ENCODE assay signal across 26 cellular contexts in the genomic region with DNA sequence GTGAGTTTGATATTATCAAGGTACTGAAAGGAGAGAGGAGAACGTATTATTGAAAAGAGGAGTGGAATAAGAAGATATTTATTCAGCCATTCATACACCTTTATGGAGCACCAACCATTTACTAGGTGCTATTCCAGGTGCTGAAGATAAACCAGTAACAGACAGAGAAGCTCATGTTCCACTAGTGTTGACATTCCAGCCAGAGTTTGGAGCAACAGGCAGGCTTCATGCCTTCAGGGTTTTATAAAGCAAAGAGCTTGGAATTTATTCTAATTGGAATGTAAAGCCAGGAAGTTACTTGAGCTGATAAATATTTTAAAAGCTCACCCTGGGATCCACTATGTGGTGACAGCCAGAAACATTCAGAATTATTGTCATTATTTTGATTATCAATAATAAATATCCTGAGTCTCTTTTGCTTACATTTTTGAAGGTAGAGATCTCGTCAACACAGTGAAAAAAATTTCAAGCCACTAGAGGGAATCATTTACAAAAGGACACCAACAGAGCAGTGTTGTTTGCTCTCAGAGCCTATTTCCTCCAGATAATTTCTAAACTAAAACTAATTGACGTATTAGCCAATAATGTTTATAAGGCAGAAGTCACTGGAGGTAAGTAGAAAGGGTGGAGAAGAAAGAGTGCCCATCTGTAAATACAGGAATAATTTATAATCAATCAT.
A peak's percentile ranks its signal among the peaks of the same experiment; 100 is the strongest.
DNase-seq lines count a peak whose midpoint lies in the region; ATAC-seq, FAIRE-seq and TF ChIP-seq lines count a peak whose summit lies in the region.
"Had no signal": no experiment of that assay in that cellular context is flagged by ENCODE, and none has a peak within 500 bp of the region (broad histone marks: within the 10 kb centered on the region; RNA-seq: fewer than 3 reads in every experiment).

No MANE protein-coding gene starts in this region.

- FAIRE-seq in D721Med (lab: Jason Lieb, UNC), result no peak
- FAIRE-seq: colon, G401.6 had no signal

- H4K20me1 ChIP-seq in hepatocyte (ENCODE audit: insufficient read depth, poor library complexity, severe bottlenecking), result no peaks in the 10 kb centered on the region
- H4K20me1 ChIP-seq: BLaER1 had no signal

- ATAC-seq in RWPE2 (ENCODE audit: low read depth), result no peak
- no peak for ATAC-seq in HG03457 (IDR thresholded peaks at IDR 0.05; ENCODE audit: unreplicated experiment)
- ATAC-seq: activated naive CD4-positive, alpha-beta T cell treated with anti-CD3 and anti-CD28 coated beads, Interleukin-2, amount 50 U/mL, for 72 hours; sciatic nerve had no signal

- H3K4me1 Mint-ChIP-seq in HFFc6 (ENCODE audit: low read depth), result no peaks in the 10 kb centered on the region
- H3K4me1 Mint-ChIP-seq: activated CD4-positive, alpha-beta T cell treated with anti-CD3 and anti-CD28 coated beads, Interleukin-2, amount 10 ng/mL, durations not matched to agents 7 days and 5 days; IgD-negative memory B cell; naive B cell had no signal

- H3K27ac Mint-ChIP-seq in HFFc6, result no peak overlapping the region
- H3K27ac Mint-ChIP-seq: activated CD4-positive, alpha-beta T cell treated with anti-CD3 and anti-CD28 coated beads, Interleukin-2, amount 10 ng/mL, durations not matched to agents 7 days and 5 days; activated naive CD4-positive, alpha-beta T cell treated with anti-CD3 and anti-CD28 coated beads, Interleukin-2, amount 50 U/mL, for 72 hours; IgD-negative memory B cell; progenitor cell of endocrine pancreas had no signal

- H3K4me1 ChIP-seq in RWPE2 (ENCODE audit: insufficient read depth, poor library complexity, severe bottlenecking), result no peaks in the 10 kb centered on the region
- no peaks in the 10 kb centered on the region for H3K4me1 ChIP-seq in hepatocyte (ENCODE audit: insufficient read depth)
- H3K4me1 ChIP-seq: BLaER1, Peyer's patch, SJSA1, stomach, thyroid gland had no signal

- no peak overlapping the region for H2AFZ ChIP-seq in hepatocyte

- peaks cover 25% of the 10 kb centered on the region for H3K9me3 Mint-ChIP-seq in HFFc6
- H3K9me3 Mint-ChIP-seq: activated CD4-positive, alpha-beta T cell treated with anti-CD3 and anti-CD28 coated beads, Interleukin-2, amount 10 ng/mL, durations not matched to agents 7 days and 5 days had no signal

- H3K9me3 ChIP-seq in RWPE2 (ENCODE audit: severe bottlenecking), result no peaks in the 10 kb centered on the region
- H3K9me3 ChIP-seq in hepatocyte (ENCODE audit: low read depth), result no peaks in the 10 kb centered on the region
- H3K9me3 ChIP-seq: BLaER1, Peyer's patch, SJSA1, thyroid gland had no signal

- TF ChIP-seq CTCF in 22Rv1 (IDR thresholded peaks at IDR 0.05) (peak; percentile 59), D721Med (IDR thresholded peaks at IDR 0.05; ENCODE audit: insufficient read depth, missing control alignments) (peak; percentile 6), RWPE2 (IDR thresholded peaks at IDR 0.05; ENCODE audit: poor library complexity, severe bottlenecking) (peak; percentile 8), hepatocyte (IDR thresholded peaks at IDR 0.05; ENCODE audit: poor library complexity) (peak; percentile 30), HFFc6 (IDR thresholded peaks at IDR 0.05) (no peak)

- H3K4me3 ChIP-seq in RWPE2 (ENCODE audit: severe bottlenecking) (no peak overlapping the region), hepatocyte (no peak overlapping the region)
- H3K4me3 ChIP-seq: BLaER1, Peyer's patch, SJSA1, stomach, thyroid gland had no signal

- H3K27me3 ChIP-seq in RWPE2 (ENCODE audit: insufficient read depth, poor library complexity, severe bottlenecking) (no peaks in the 10 kb centered on the region), hepatocyte (no peaks in the 10 kb centered on the region)
- H3K27me3 ChIP-seq: BLaER1, Peyer's patch, SJSA1, stomach, thyroid gland had no signal

- H3K79me2 ChIP-seq in hepatocyte, result no peaks in the 10 kb centered on the region

- peak overlapping the region; percentile 70 for H3K27ac ChIP-seq in 22Rv1
- no peak overlapping the region for H3K27ac ChIP-seq in RWPE2 (ENCODE audit: poor library complexity, severe bottlenecking)
- no peak overlapping the region for H3K27ac ChIP-seq in hepatocyte
- H3K27ac ChIP-seq: BLaER1, epithelial cell of prostate, Peyer's patch, SJSA1, stomach, thyroid gland had no signal

- DNase-seq in D721Med (ENCODE audit: insufficient read length, low spot score) (no peak), RWPE2 (ENCODE audit: low spot score) (no peak), hepatocyte (ENCODE audit: low spot score) (no peak), epidermal melanocyte (ENCODE audit: insufficient read length, low spot score) (no peak), HFFc6 (no peak)
- DNase-seq: activated CD4-positive, alpha-beta T cell treated with anti-CD3 and anti-CD28 coated beads, Interleukin-2, amount 10 ng/mL, durations not matched to agents 7 days and 5 days; amygdala; midbrain; naive B cell; NCI-H187 treated with DMSO at 0.1 percent for 48 hours; NCI-H510A treated with DMSO at 0.1 percent for 48 hours; Peyer's patch; stimulated activated CD4-positive, alpha-beta T cell treated with anti-CD3 and anti-CD28 coated beads, Interleukin-2, amount 100 ng/mL, for 48 hours; stomach; thyroid gland had no signal

- no peaks in the 10 kb centered on the region for H3K36me3 Mint-ChIP-seq in HFFc6 (ENCODE audit: low read depth)
- H3K36me3 Mint-ChIP-seq: activated naive CD4-positive, alpha-beta T cell treated with anti-CD3 and anti-CD28 coated beads, Interleukin-2, amount 50 U/mL, for 72 hours; naive B cell had no signal

- no peaks in the 10 kb centered on the region for H3K9me2 ChIP-seq in hepatocyte (replicated peaks; ENCODE audit: insufficient read depth)

- H3K4me2 ChIP-seq in hepatocyte, result no peak overlapping the region
- H3K4me2 ChIP-seq: BLaER1 had no signal

- H3K36me3 ChIP-seq in RWPE2 (ENCODE audit: low read depth) (no peaks in the 10 kb centered on the region), hepatocyte (replicated peaks; ENCODE audit: insufficient read depth, low read depth) (no peaks in the 10 kb centered on the region)
- H3K36me3 ChIP-seq: BLaER1, Peyer's patch, SJSA1, stomach, thyroid gland had no signal

- no peak overlapping the region for H3K4me3 Mint-ChIP-seq in HFFc6
- H3K4me3 Mint-ChIP-seq: activated CD4-positive, alpha-beta T cell treated with anti-CD3 and anti-CD28 coated beads, Interleukin-2, amount 10 ng/mL, durations not matched to agents 7 days and 5 days; IgD-negative memory B cell; naive B cell had no signal

- H3K27me3 Mint-ChIP-seq in HFFc6 (ENCODE audit: insufficient read depth), result no peaks in the 10 kb centered on the region
- H3K27me3 Mint-ChIP-seq: activated CD4-positive, alpha-beta T cell treated with anti-CD3 and anti-CD28 coated beads, Interleukin-2, amount 10 ng/mL, durations not matched to agents 7 days and 5 days; IgD-negative memory B cell; naive B cell; progenitor cell of endocrine pancreas had no signal

- WGBS in hepatocyte (ENCODE audit: low lambda C conversion rate, missing lambda C conversion rate), result 54% methylated on average over 3 of the region's 3 CpGs
